Comparison of ENCODE assay signal across 19 cellular contexts in the genomic region with DNA sequence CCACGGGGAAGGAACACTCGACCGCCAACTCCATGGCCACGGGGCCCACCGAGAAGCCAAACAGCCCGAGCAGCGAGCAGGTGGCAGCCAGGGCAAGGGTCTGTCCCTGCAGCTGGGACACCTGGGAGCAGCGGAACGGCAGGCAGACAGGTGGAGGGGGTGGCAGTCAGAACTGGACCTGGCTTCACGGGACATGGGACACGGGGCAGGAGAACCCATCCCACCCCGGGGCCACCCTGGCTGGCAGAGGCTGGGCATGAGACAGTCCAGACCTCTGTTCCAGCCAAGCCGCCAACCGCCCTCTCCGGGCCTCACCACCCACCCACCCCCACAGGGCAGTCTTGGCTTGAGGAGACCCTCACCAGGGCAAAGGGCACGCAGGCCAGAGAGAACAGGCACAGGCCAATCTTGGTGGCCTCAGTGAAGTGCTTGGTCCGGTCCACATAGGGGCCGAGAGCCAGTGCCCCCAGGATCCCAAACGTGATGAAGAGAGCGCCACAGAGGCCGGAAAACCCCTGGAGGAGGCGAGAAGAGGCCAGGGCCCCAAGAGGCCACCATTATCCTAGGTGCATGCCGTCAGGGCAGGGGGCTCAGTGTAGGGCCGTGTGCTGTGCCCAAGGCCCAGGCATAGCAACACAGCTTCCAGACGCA. TPM values are rescaled to one million over a fixed set of nuclear protein-coding genes. Genes with fewer than 3 reads are reported as not detected.
DNase-seq lines count a peak whose midpoint lies in the region; ATAC-seq, FAIRE-seq and TF ChIP-seq lines count a peak whose summit lies in the region.
"Had no signal": no experiment of that assay in that cellular context is flagged by ENCODE, and none has a peak within 500 bp of the region (broad histone marks: within the 10 kb centered on the region; RNA-seq: fewer than 3 reads in every experiment).

No MANE protein-coding gene starts in this region.

- peaks cover 33% of the 10 kb centered on the region for H3K27me3 Mint-ChIP-seq in activated naive CD4-positive, alpha-beta T cell treated with anti-CD3 and anti-CD28 coated beads, Interleukin-2, amount 10 ng/mL, durations not matched to agents 7 days and 5 days
- H3K27me3 Mint-ChIP-seq: CD4-positive, CD25-positive, alpha-beta regulatory T cell had no signal

- CTCF ChIA-PET in activated naive CD4-positive, alpha-beta T cell treated with anti-CD3 and anti-CD28 coated beads, Interleukin-2, amount 10 ng/mL, durations not matched to agents 7 days and 5 days (lab: Charles Lee) = interaction anchor here (0.7 to 3.1 kb wide), 3 partner anchors 9 to 577 kb away, joined by 3 to 18 read pairs (median 17); a partner anchor contains a TSS

- TF ChIP-seq CTCF in kidney (IDR thresholded peaks at IDR 0.05; ENCODE audit: borderline replicate concordance, extremely low read depth, insufficient read depth) = no peak

- H3K36me3 Mint-ChIP-seq in activated naive CD4-positive, alpha-beta T cell treated with anti-CD3 and anti-CD28 coated beads, Interleukin-2, amount 10 ng/mL, durations not matched to agents 7 days and 5 days = no peaks in the 10 kb centered on the region
- H3K36me3 Mint-ChIP-seq: brain; CD4-positive, CD25-positive, alpha-beta regulatory T cell had no signal

- WGBS in HUES64 = 90% methylated on average over 25 of the region's 25 CpGs

- peaks cover 6% of the 10 kb centered on the region; the same call in 1 of the 2 replicates for H3K4me1 ChIP-seq in HUES64 (ENCODE audit: insufficient read depth, low read length)
- peaks cover 0 to 22% of the 10 kb centered on the region in 2 donors for H3K4me1 ChIP-seq in kidney (ENCODE audit: control insufficient read depth in 1 of 2, insufficient read depth in 1 of 2, low read depth in 1 of 2, low read length in 2 of 2)

- no peaks in the 10 kb centered on the region for H3K36me3 ChIP-seq in HUES64 (ENCODE audit: insufficient read depth, low read length)
- no peaks in the 10 kb centered on the region for H3K36me3 ChIP-seq in kidney (ENCODE audit: control insufficient read depth in 1 of 2, insufficient read depth in 2 of 2, low read length in 2 of 2)
- H3K36me3 ChIP-seq: prostate gland had no signal

- H3K27ac Mint-ChIP-seq in activated naive CD4-positive, alpha-beta T cell treated with anti-CD3 and anti-CD28 coated beads, Interleukin-2, amount 10 ng/mL, durations not matched to agents 7 days and 5 days = no peak overlapping the region
- H3K27ac Mint-ChIP-seq: activated CD4-positive, alpha-beta T cell treated with anti-CD3 and anti-CD28 coated beads, Interleukin-2, amount 10 ng/mL, durations not matched to agents 7 days and 5 days; activated T-helper 17 cell treated with anti-CD3 and anti-CD28 coated beads, Interleukin-2, amount 50 U/mL, for 72 hours had no signal

- intact Hi-C loops in Right ventricle myocardium inferior (cut with DNase I) = no loop called here
- intact Hi-C loops in left cardiac atrium (cut with DNase I) = no loop called here
- intact Hi-C loops in kidney (cut with DNase I) = no loop called here

- H3K27ac ChIP-seq in HUES64 (ENCODE audit: low read depth, low read length) (peak overlapping the region; percentile 30; the same call in 1 of the 2 replicates), kidney (ENCODE audit: low read depth in 2 of 2, low read length in 2 of 2) (no peak overlapping the region)
- H3K27ac ChIP-seq: prostate gland had no signal

- in situ Hi-C loops in ACHN (cut with HindIII; ENCODE audit: low pct_ligation_motif_present, low pct_unique_long_range_greater_than_20kb, low sequenced_read_pairs) = no loop called here

- H3K9me3 ChIP-seq in HUES64 (ENCODE audit: insufficient read depth, low read depth, low read length) (no peaks in the 10 kb centered on the region), kidney (ENCODE audit: control insufficient read depth in 1 of 2, low read length in 2 of 2) (no peaks in the 10 kb centered on the region)
- H3K9me3 ChIP-seq: prostate gland had no signal

- no peak overlapping the region for H3K4me3 ChIP-seq in HUES64 (ENCODE audit: low read length)
- no peak overlapping the region for H3K4me3 ChIP-seq in kidney (ENCODE audit: low read length in 2 of 2)
- H3K4me3 ChIP-seq: prostate gland, smooth muscle cell had no signal

- H3K4me1 Mint-ChIP-seq in activated naive CD4-positive, alpha-beta T cell treated with anti-CD3 and anti-CD28 coated beads, Interleukin-2, amount 10 ng/mL, durations not matched to agents 7 days and 5 days = peaks cover 6% of the 10 kb centered on the region
- H3K4me1 Mint-ChIP-seq: activated T-helper 17 cell treated with anti-CD3 and anti-CD28 coated beads, Interleukin-2, amount 50 U/mL, for 72 hours had no signal

- H3K27me3 ChIP-seq in HUES64 (ENCODE audit: insufficient read depth, low read length) = no peaks in the 10 kb centered on the region

- DNase-seq in Right ventricle myocardium inferior (ENCODE audit: missing footprints) (peak; percentile 56), left cardiac atrium (no peak), kidney (peak; percentile 82), ureter (ENCODE audit: low spot score) (peak; percentile 46), ACHN (no peak), NCI-H146 treated with DMSO at 0.1 percent for 48 hours (lab: John Stamatoyannopoulos, UW; ENCODE audit: unreplicated experiment) (no peak)
- no peak for DNase-seq in activated naive CD4-positive, alpha-beta T cell treated with anti-CD3 and anti-CD28 coated beads, Interleukin-2, amount 10 ng/mL, durations not matched to agents 7 days and 5 days
- DNase-seq: CD4-positive, CD25-positive, alpha-beta regulatory T cell; NCI-H1105 treated with DMSO at 0.1 percent for 48 hours had no signal

- ATAC-seq in Right ventricle myocardium inferior (no peak), left cardiac atrium (no peak)

- no peak overlapping the region for H3K9ac ChIP-seq in HUES64 (ENCODE audit: low read depth, low read length)
- no peak overlapping the region for H3K9ac ChIP-seq in kidney (ENCODE audit: low read length in 2 of 2)

- no peak overlapping the region for H3K4me3 Mint-ChIP-seq in activated naive CD4-positive, alpha-beta T cell treated with anti-CD3 and anti-CD28 coated beads, Interleukin-2, amount 10 ng/mL, durations not matched to agents 7 days and 5 days
- H3K4me3 Mint-ChIP-seq: activated CD4-positive, alpha-beta T cell treated with anti-CD3 and anti-CD28 coated beads, Interleukin-2, amount 10 ng/mL, durations not matched to agents 7 days and 5 days; activated T-helper 17 cell treated with anti-CD3 and anti-CD28 coated beads, Interleukin-2, amount 50 U/mL, for 72 hours; neural crest cell had no signal

- H3K9me3 Mint-ChIP-seq in activated naive CD4-positive, alpha-beta T cell treated with anti-CD3 and anti-CD28 coated beads, Interleukin-2, amount 10 ng/mL, durations not matched to agents 7 days and 5 days = no peaks in the 10 kb centered on the region
- H3K9me3 Mint-ChIP-seq: activated CD4-positive, alpha-beta T cell treated with anti-CD3 and anti-CD28 coated beads, Interleukin-2, amount 10 ng/mL, durations not matched to agents 7 days and 5 days; activated T-helper 17 cell treated with anti-CD3 and anti-CD28 coated beads, Interleukin-2, amount 50 U/mL, for 72 hours; brain; CD4-positive, CD25-positive, alpha-beta regulatory T cell; neural crest cell had no signal

- no peak for FAIRE-seq in kidney (lab: Jason Lieb, UNC)
- FAIRE-seq: GM12892, TTC549 had no signal

RNA-seq across cellular contexts. Expression of a gene that starts 5.6 kb away (rescaled TPM):
- total RNA-seq in Right ventricle myocardium inferior (17.3 TPM), left cardiac atrium (10 to 100 TPM; 14.0 to 17.2 TPM), kidney (18.2 TPM), ureter (8.9 TPM)
- 2.3 TPM for polyA plus RNA-seq in HUES64 (2013, experiment 1 of 2)
- 2.5 TPM for polyA plus RNA-seq in HUES64 (2013, experiment 2 of 2)
- 12.6 TPM for polyA plus RNA-seq in kidney (ENCODE audit: insufficient read depth, low read depth, low replicate concordance)
- total RNA-seq: RPMI7951 had no signal

RNA-seq across cellular contexts. Expression of a gene that starts 9.0 kb away (rescaled TPM):
- total RNA-seq in Right ventricle myocardium inferior = 3.9 TPM
- 1 to 10 TPM; 5.4 to 5.9 TPM for total RNA-seq in left cardiac atrium
- polyA plus RNA-seq in HUES64 (2013, experiment 1 of 2) = 5.2 TPM
- polyA plus RNA-seq in HUES64 (2013, experiment 2 of 2) = 5.5 TPM
- 17.9 TPM for total RNA-seq in kidney
- polyA plus RNA-seq in kidney (ENCODE audit: insufficient read depth, low read depth, low replicate concordance) = 29.6 TPM
- total RNA-seq in ureter = 46.0 TPM

RNA-seq across cellular contexts. Expression of a gene that starts 9.3 kb away (rescaled TPM):
- total RNA-seq in Right ventricle myocardium inferior (1,162 TPM), left cardiac atrium (100 to 1,000 TPM; 770 to 781 TPM), kidney (248 TPM), ureter (317 TPM)
- 393 TPM for polyA plus RNA-seq in HUES64 (2013, experiment 1 of 2)
- 422 TPM for polyA plus RNA-seq in HUES64 (2013, experiment 2 of 2)
- 1,928 TPM for polyA plus RNA-seq in kidney (ENCODE audit: insufficient read depth, low read depth, low replicate concordance)

RNA-seq across cellular contexts. Expression of a gene that starts 22.3 kb away (rescaled TPM):
- total RNA-seq in Right ventricle myocardium inferior = 21.7 TPM
- total RNA-seq in left cardiac atrium = 10 to 100 TPM; 21.4 to 26.6 TPM
- polyA plus RNA-seq in HUES64 (2013, experiment 1 of 2) = 26.7 TPM
- 34.2 TPM for polyA plus RNA-seq in HUES64 (2013, experiment 2 of 2)
- total RNA-seq in kidney = 59.6 TPM
- 21.7 TPM for polyA plus RNA-seq in kidney (ENCODE audit: insufficient read depth, low read depth, low replicate concordance)
- total RNA-seq in ureter = 63.3 TPM

RNA-seq across cellular contexts. Expression of a gene that starts 58.0 kb away (rescaled TPM):
- total RNA-seq in Right ventricle myocardium inferior (1.7 TPM), left cardiac atrium (1 to 10 TPM; 4.7 to 5.2 TPM), kidney (10.7 TPM), ureter (15.1 TPM)
- polyA plus RNA-seq in HUES64 (2013, experiment 1 of 2) = 3.1 TPM
- polyA plus RNA-seq in HUES64 (2013, experiment 2 of 2) = 3.5 TPM
- polyA plus RNA-seq in kidney (ENCODE audit: insufficient read depth, low read depth, low replicate concordance) = 10.8 TPM
- total RNA-seq: RPMI7951 had no signal

Comparison
In these comparisons a context has a peak if more than half of its experiments do, and no peak if none do; other contexts are left out.
1. DNase-seq: peak in Right ventricle myocardium inferior (single experiment), kidney (single experiment) and ureter (single experiment); none in left cardiac atrium (single experiment), activated naive CD4-positive, alpha-beta T cell treated with anti-CD3 and anti-CD28 coated beads, Interleukin-2, amount 10 ng/mL, durations not matched to agents 7 days and 5 days (single experiment), ACHN (single experiment) and NCI-H146 treated with DMSO at 0.1 percent for 48 hours (single experiment).